Comparison of ENCODE assay signal across 8 cellular contexts in genomic region chr19:7340959-7341837, GRCh38. TPM values are rescaled to one million over a fixed set of nuclear protein-coding genes. Genes with fewer than 3 reads are reported as not detected.
DNase-seq lines count a peak whose midpoint lies in the region; ATAC-seq and TF ChIP-seq lines count a peak whose summit lies in the region.

No MANE protein-coding gene starts in this region.

- no peak overlapping the region; the same call in 1 of the 2 replicates for H3K27ac Mint-ChIP-seq in GM23338

- H3K4me3 Mint-ChIP-seq in GM23338, result no peak overlapping the region

- H3K4me1 ChIP-seq in GM23338 (ENCODE audit: insufficient read depth) (no peaks in the 10 kb centered on the region), lower lobe of right lung (peaks cover 22% of the 10 kb centered on the region)

- no peaks in the 10 kb centered on the region for H4K20me1 ChIP-seq in GM23338 (replicated peaks; ENCODE audit: insufficient read depth)

- no peaks in the 10 kb centered on the region; the same call in 2 of the 3 replicates for H3K9me3 Mint-ChIP-seq in GM23338

- H3K4me3 ChIP-seq in GM23338, result no peak overlapping the region
- H3K4me3 ChIP-seq in dorsolateral prefrontal cortex, result peak overlapping the region in 15 of 59 donors; percentile 1 to 34 (median 24)
- no peak overlapping the region for H3K4me3 ChIP-seq in lower lobe of right lung

- TF ChIP-seq CTCF in GM23338 (conservative IDR thresholded peaks at IDR 0.05; ENCODE audit: low read depth in 2 of 2) (peak; percentile 97 to 98), dorsolateral prefrontal cortex (IDR thresholded peaks at IDR 0.05 in 54 of 56, conservative IDR thresholded peaks at IDR 0.05 in 2 of 56; ENCODE audit: low read depth in 1 of 56, partially characterized antibody in 56 of 56) (peak; percentile 85 to 99 (median 95)), lower lobe of right lung (IDR thresholded peaks at IDR 0.05) (peak; percentile 91)

- H3K27me3 Mint-ChIP-seq in GM23338 (ENCODE audit: insufficient read depth, low read depth, poor library complexity), result peaks cover 12% of the 10 kb centered on the region

- peaks cover 4% of the 10 kb centered on the region; the same call in 2 of the 3 replicates for H3K4me1 Mint-ChIP-seq in GM23338

- DNase-seq in AG08395 (ENCODE audit: low spot score) (peak; percentile 70), GM23338 (ENCODE audit: low spot score) (peak; percentile 94), NCI-H460 (ENCODE audit: extremely low read depth, low read depth) (peak; percentile 51), dorsolateral prefrontal cortex (peak; percentile 62 to 93 (median 84)), lower lobe of right lung (peak; percentile 85)
- DNase-seq in activated CD4-positive, alpha-beta T cell treated with anti-CD3 and anti-CD28 coated beads, Interleukin-2, amount 50 U/mL, for 24 hours (ENCODE audit: low read depth in 1 of 2, low spot score in 1 of 2), result peak; percentile 77 to 89
- peak; percentile 46 for DNase-seq in stimulated activated CD8-positive, alpha-beta memory T cell treated with anti-CD3 and anti-CD28 coated beads, Interleukin-12 subunit alpha, Interleukin-12 subunit beta, amount 100 ng/mL, for 24 hours (ENCODE audit: extremely low read depth)

- H3K4me2 ChIP-seq in GM23338, result no peak overlapping the region

- intact Hi-C loops in dorsolateral prefrontal cortex (cut with DNase I), result loop anchor here (2.0 to 5.0 kb wide), 3 partner anchors 189 to 238 kb away; no protein-coding TSS in a partner anchor
- intact Hi-C loops in lower lobe of right lung (cut with DNase I), result no loop called here

- H3F3A ChIP-seq in GM23338 (replicated peaks; ENCODE audit: low read depth), result no peaks in the 10 kb centered on the region

- H3K36me3 ChIP-seq in GM23338 (ENCODE audit: insufficient read depth) (no peaks in the 10 kb centered on the region), lower lobe of right lung (no peaks in the 10 kb centered on the region)

- no peaks in the 10 kb centered on the region for H3K79me2 ChIP-seq in GM23338 (replicated peaks; ENCODE audit: insufficient read depth)

- no peaks in the 10 kb centered on the region for H3K36me3 Mint-ChIP-seq in GM23338 (ENCODE audit: low read depth)

- no peak overlapping the region; the same call in 1 of the 2 replicates for H2AFZ ChIP-seq in GM23338

- H3K9me3 ChIP-seq in lower lobe of right lung, result no peaks in the 10 kb centered on the region

- H3K27ac ChIP-seq in GM23338 (ENCODE audit: low read depth) (no peak overlapping the region), dorsolateral prefrontal cortex (peak overlapping the region in 19 of 59 donors; percentile 9 to 64 (median 53)), lower lobe of right lung (no peak overlapping the region)

- no peaks in the 10 kb centered on the region for H3K9me2 ChIP-seq in GM23338 (ENCODE audit: insufficient read depth)

- no peaks in the 10 kb centered on the region for H3K27me3 ChIP-seq in GM23338 (ENCODE audit: insufficient read depth)
- no peaks in the 10 kb centered on the region for H3K27me3 ChIP-seq in dorsolateral prefrontal cortex
- H3K27me3 ChIP-seq in lower lobe of right lung (ENCODE audit: low read depth), result no peaks in the 10 kb centered on the region

- peak; percentile 97 for ATAC-seq in GM23338
- ATAC-seq in lower lobe of right lung, result peak; percentile 48 to 71
- ATAC-seq in HG03460 (IDR thresholded peaks at IDR 0.05; ENCODE audit: unreplicated experiment), result no peak

TF ChIP-seq in GM23338, 12 proteins besides CTCF, POLR2A, EP300 and RAD21:
- TF ChIP-seq JUNB (IDR thresholded peaks at IDR 0.05; ENCODE audit: unreplicated experiment), result no peak

RNA-seq across cellular contexts. Expression of gene ARHGEF18, which starts 7.5 kb away (rescaled TPM):
- 44.0 and 47.6 TPM in 2 replicates for total RNA-seq in GM23338 (2014; rRNA removed; shearing (Covaris generic))
- 12.8 and 14.6 TPM in 2 replicates for polyA plus RNA-seq in GM23338 (2016; fragmentation: Nextera tagmentation; extraction: Ambion mirVana)
- total RNA-seq in NCI-H460 (2014; rRNA removed; shearing (Covaris generic)), result 11.5 TPM in 2 replicates
- polyA plus RNA-seq in NCI-H460 (2014; cell fraction: nucleus; rRNA removed), result 11.2 and 14.3 TPM in 2 replicates
- total RNA-seq in dorsolateral prefrontal cortex, result 10 to 100 TPM; 24.3 to 56.2 (median 37.9) TPM
- total RNA-seq in lower lobe of right lung, result 42.4 TPM

RNA-seq across cellular contexts. Expression of gene INSR, which starts 47.0 kb away (rescaled TPM):
- 52.1 and 55.2 TPM in 2 replicates for total RNA-seq in GM23338 (2014; rRNA removed; shearing (Covaris generic))
- polyA plus RNA-seq in GM23338 (2016; fragmentation: Nextera tagmentation; extraction: Ambion mirVana), result 17.3 and 19.2 TPM in 2 replicates
- 3.6 and 3.8 TPM in 2 replicates for total RNA-seq in NCI-H460 (2014; rRNA removed; shearing (Covaris generic))
- polyA plus RNA-seq in NCI-H460 (2014; cell fraction: nucleus; rRNA removed), result 0.74 and 0.75 TPM in 2 replicates
- total RNA-seq in dorsolateral prefrontal cortex, result 10 to 100 TPM; 37.5 to 83.8 (median 56.2) TPM
- 37.3 TPM for total RNA-seq in lower lobe of right lung
